29 cellular contexts compared by ENCODE assay signal in genomic region chr3:109136533-109136932, GRCh38. TPM values are rescaled to one million over a fixed set of nuclear protein-coding genes. Genes with fewer than 3 reads are reported as not detected.
"Had no signal": no experiment of that assay in that cellular context is flagged by ENCODE, and none has a peak within 500 bp of the region (broad histone marks: within the 10 kb centered on the region; RNA-seq: fewer than 3 reads in every experiment).

A gene with protein sequence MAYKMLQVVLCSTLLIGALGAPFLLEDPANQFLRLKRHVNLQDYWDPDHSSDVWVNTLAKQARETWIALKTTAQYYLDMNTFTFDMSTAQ (plus strand): TSS chr3:109136719. CDS start chr3:109136848, 129 bp downstream.

- ATAC-seq: heart right ventricle, left cardiac atrium, natural killer cell, sciatic nerve had no signal

- H3K4me1 ChIP-seq: heart right ventricle, parathyroid adenoma, prostate gland, stomach had no signal

- H3K9me3 ChIP-seq: heart right ventricle, prostate gland, stomach, thoracic aorta had no signal

- H3K36me3 ChIP-seq: heart right ventricle, prostate gland, stomach, thoracic aorta had no signal

- H2AFZ ChIP-seq: parathyroid adenoma had no signal

- FAIRE-seq: frontal cortex, keratinocyte had no signal

- H3K4me3 ChIP-seq: coronary artery, heart right ventricle, prostate gland, stomach, thoracic aorta had no signal

- H3K27ac ChIP-seq: coronary artery, heart right ventricle, parathyroid adenoma, prostate gland, stomach, thoracic aorta had no signal

- DNase-seq: cerebellar nuclear complex; effector CD8-positive, alpha-beta T cell; heart right ventricle; left cardiac atrium; mammary epithelial cell; natural killer cell; occipital lobe; retina; stimulated activated CD4-positive, alpha-beta T cell treated with anti-CD3 and anti-CD28 coated beads, Interleukin-12 subunit alpha, Interleukin-12 subunit beta, amount 100 ng/mL, for 4 hours; stimulated activated naive CD4-positive, alpha-beta T cell; stomach; substantia nigra; trophoblast cell had no signal

- H3K27me3 ChIP-seq: stomach had no signal

- H3K79me2 ChIP-seq: parathyroid adenoma had no signal

RNA-seq across cellular contexts. Expression of the gene that starts here (rescaled TPM):
- total RNA-seq: cardiac septum, dermis microvascular lymphatic vessel endothelial cell, frontal cortex, heart right ventricle, left cardiac atrium, lower leg skin, mammary epithelial cell, mesenteric fat pad, mononuclear cell, myocyte, natural killer cell, occipital lobe, prostate gland, sciatic nerve, skeletal muscle tissue, thoracic aorta, urinary bladder had no signal
- polyA plus RNA-seq: esophagus, heart right ventricle, keratinocyte, mammary epithelial cell, stomach, urinary bladder had no signal
